In the genomic region with DNA sequence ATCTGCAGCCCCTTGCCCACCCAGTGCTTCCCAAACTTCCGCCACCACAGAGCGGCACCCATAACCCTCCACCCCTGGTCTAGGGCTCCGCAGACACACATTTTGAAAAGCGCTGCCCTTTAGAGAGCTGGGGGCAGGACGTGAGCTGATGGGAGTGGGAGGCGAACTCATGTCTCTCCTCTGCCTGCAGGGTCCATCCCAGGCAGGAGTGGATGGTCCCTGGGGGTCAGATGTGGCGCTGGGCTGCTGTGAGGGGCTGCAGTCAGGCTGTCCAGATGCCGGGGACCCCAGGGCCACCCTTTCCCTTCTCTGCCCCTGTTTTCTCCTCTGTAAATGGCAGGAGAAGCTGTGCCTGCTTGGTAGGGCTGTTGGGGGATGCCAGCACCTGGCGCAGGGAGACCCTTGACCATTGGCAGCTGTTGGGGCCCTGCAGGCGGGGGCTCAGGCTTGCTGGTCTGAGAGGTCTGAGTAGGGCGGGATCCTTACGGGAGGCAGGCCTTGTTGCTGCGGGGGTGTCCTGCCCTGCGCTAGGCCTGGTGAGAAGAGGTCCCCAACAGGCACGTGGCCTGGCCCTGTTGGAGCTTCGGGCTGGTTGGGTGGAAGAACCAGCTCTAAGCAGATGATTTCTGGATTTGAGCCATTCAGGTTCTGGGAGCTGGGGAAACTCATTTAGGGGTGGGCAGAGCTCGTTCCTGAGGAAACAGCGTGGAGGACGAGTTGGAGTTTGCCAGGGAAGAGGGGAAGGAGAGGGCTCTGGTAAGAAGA, we compare ENCODE assay signal across 28 cellular contexts. TPM values are rescaled to one million over a fixed set of nuclear protein-coding genes. Genes with fewer than 3 reads are reported as not detected.
DNase-seq lines count a peak whose midpoint lies in the region; ATAC-seq and TF ChIP-seq lines count a peak whose summit lies in the region.
"Had no signal": no experiment of that assay in that cellular context is flagged by ENCODE, and none has a peak within 500 bp of the region (broad histone marks: within the 10 kb centered on the region; RNA-seq: fewer than 3 reads in every experiment).

No MANE protein-coding gene starts in this region.

- no peak for TF ChIP-seq POLR2A in breast epithelium (IDR thresholded peaks at IDR 0.05)

- H2AFZ ChIP-seq in mammary epithelial cell (ENCODE audit: low read depth, low read length) = peak overlapping the region; percentile 59
- no peak overlapping the region for H2AFZ ChIP-seq in osteoblast (ENCODE audit: low read length)

- H3K4me2 ChIP-seq in mammary epithelial cell (ENCODE audit: insufficient read depth, low read depth, low read length) = no peak overlapping the region
- H3K4me2 ChIP-seq in osteoblast (ENCODE audit: insufficient read depth, low read length) = no peak overlapping the region
- H3K4me2 ChIP-seq: GM23338, smooth muscle cell had no signal

- H4K20me1 ChIP-seq in mammary epithelial cell (ENCODE audit: insufficient read depth, low read length) (no peaks in the 10 kb centered on the region), osteoblast (ENCODE audit: insufficient read depth, low read length) (no peaks in the 10 kb centered on the region)

- in situ Hi-C loops in mammary epithelial cell (cut with MboI; ENCODE audit: low sequenced_read_pairs in 2 of 2) = no loop called here

- H3K79me2 ChIP-seq in mammary epithelial cell (ENCODE audit: insufficient read depth, low read length) (no peaks in the 10 kb centered on the region), osteoblast (ENCODE audit: insufficient read depth, low read length) (no peaks in the 10 kb centered on the region)

- POLR2A ChIA-PET in RWPE1 (lab: Yijun Ruan, JAX; ENCODE audit: low non-redundant PET) = interaction anchor here (0.5 to 0.9 kb wide), 3 partner anchors 149 to 264 kb away, joined by 3 read pairs; no protein-coding TSS in a partner anchor

- TF ChIP-seq RAD21 in liver (IDR thresholded peaks at IDR 0.05) = no peak

- CTCF ChIA-PET in mammary epithelial cell (lab: Charles Lee; ENCODE audit: low non-redundant PET) (interaction anchor here (0.6 kb wide), 1 partner anchor 268 kb away, joined by 4 read pairs; no protein-coding TSS in a partner anchor), RWPE1 (lab: Yijun Ruan, JAX) (interaction anchor here (0.6 to 3.5 kb wide), 6 partner anchors 13 to 1825 kb away, joined by 3 to 28 read pairs (median 4); no protein-coding TSS in a partner anchor)

- dilution Hi-C loops in mammary epithelial cell (cut with HindIII; ENCODE audit: low sequenced_read_pairs) = no loop called here

- H3K27me3 ChIP-seq in mammary epithelial cell (ENCODE audit: insufficient read depth, low read length) (no peaks in the 10 kb centered on the region), breast epithelium (peaks cover 0 to 15% of the 10 kb centered on the region in 2 donors), liver (ENCODE audit: control insufficient read depth in 4 of 4, insufficient read depth in 4 of 4, low read length in 3 of 4) (no peaks in the 10 kb centered on the region), osteoblast (ENCODE audit: insufficient read depth, low read length) (peaks cover 14% of the 10 kb centered on the region)
- H3K27me3 ChIP-seq: adrenal gland had no signal

- intact Hi-C loops in mammary epithelial cell (cut with micrococcal nuclease) (loop anchor here (5.0 to 10.0 kb wide), 2 partner anchors 470 to 1238 kb away; a partner anchor contains a TSS), breast epithelium (cut with DNase I; ENCODE audit: low total_unique reads) (no loop called here)

- TF ChIP-seq CTCF in mammary epithelial cell (conservative IDR thresholded peaks at IDR 0.05 in 1 of 2, IDR thresholded peaks at IDR 0.05 in 1 of 2; ENCODE audit: extremely low read depth in 1 of 2, insufficient read depth in 1 of 2, low read depth in 1 of 2, low read length in 2 of 2) (no peak), breast epithelium (IDR thresholded peaks at IDR 0.05) (no peak), RWPE1 (conservative IDR thresholded peaks at IDR 0.05; ENCODE audit: low read depth) (no peak), liver (IDR thresholded peaks at IDR 0.05; ENCODE audit: low read depth, low read length, missing input control) (no peak), osteoblast (IDR thresholded peaks at IDR 0.05; ENCODE audit: extremely low read depth, low read depth, low read length) (no peak)

- H3K4me3 ChIP-seq in mammary epithelial cell (replicated peaks in 1 of 3; ENCODE audit: insufficient read depth in 1 of 3, low read depth in 2 of 3, low read length in 3 of 3) = no peak overlapping the region
- no peak overlapping the region for H3K4me3 ChIP-seq in breast epithelium
- no peak overlapping the region for H3K4me3 ChIP-seq in liver (ENCODE audit: low read depth in 1 of 3, low read length in 3 of 3)
- no peak overlapping the region for H3K4me3 ChIP-seq in osteoblast (ENCODE audit: insufficient read depth, low read length)
- H3K4me3 ChIP-seq: adrenal gland, GM23338, smooth muscle cell, tibial artery had no signal

- no peak for ATAC-seq in GM18498 (IDR thresholded peaks at IDR 0.05; ENCODE audit: unreplicated experiment)
- ATAC-seq: activated CD8-positive, alpha-beta memory T cell treated with anti-CD3 and anti-CD28 coated beads, Interleukin-2, amount 10 ng/mL, durations not matched to agents 7 days and 5 days had no signal

- H3K36me3 ChIP-seq in mammary epithelial cell (ENCODE audit: insufficient read depth, low read length) (no peaks in the 10 kb centered on the region), breast epithelium (no peaks in the 10 kb centered on the region), liver (ENCODE audit: control insufficient read depth in 4 of 4, insufficient read depth in 3 of 4, low read depth in 1 of 4, low read length in 3 of 4) (no peaks in the 10 kb centered on the region), osteoblast (ENCODE audit: insufficient read depth, low read length) (no peaks in the 10 kb centered on the region)
- H3K36me3 ChIP-seq: adrenal gland, tibial artery had no signal

- H3K4me1 ChIP-seq in mammary epithelial cell (ENCODE audit: insufficient read depth, low read length) = peaks cover 10% of the 10 kb centered on the region
- H3K4me1 ChIP-seq in breast epithelium = peaks cover 15 to 16% of the 10 kb centered on the region in 2 donors
- H3K4me1 ChIP-seq in liver (ENCODE audit: control insufficient read depth in 4 of 4, insufficient read depth in 4 of 4, low read length in 3 of 4) = peaks cover 27 to 63% (median 43%) of the 10 kb centered on the region in 4 donors
- H3K4me1 ChIP-seq in osteoblast (ENCODE audit: insufficient read depth, low read length) = peaks cover 16% of the 10 kb centered on the region

- DNase-seq in mammary epithelial cell (no peak), breast epithelium (ENCODE audit: low spot score in 2 of 2) (no peak), RWPE1 (ENCODE audit: low spot score) (no peak), osteoblast (ENCODE audit: insufficient read length, low spot score, missing footprints) (peak; percentile 81), COLO668 (lab: John Stamatoyannopoulos, UW; ENCODE audit: unreplicated experiment) (no peak), SIG-M5 treated with dmso at 0.1 percent for 504 hours (lab: John Stamatoyannopoulos, UW; ENCODE audit: unreplicated experiment) (no peak)
- DNase-seq: activated CD4-positive, alpha-beta T cell treated with anti-CD3 and anti-CD28 coated beads, Interleukin-2, amount 50 U/mL, for 1 hour; activated CD8-positive, alpha-beta memory T cell treated with anti-CD3 and anti-CD28 coated beads, Interleukin-2, amount 10 ng/mL, durations not matched to agents 7 days and 5 days; activated T-cell treated with anti-CD3 and anti-CD28 coated beads, Interleukin-2, amount 50 U/mL, for 48 hours; CD4-positive, alpha-beta memory T cell; DMS 273 treated with DMSO at 0.1 percent for 48 hours; effector CD8-positive, alpha-beta T cell; NCI-H2029 treated with DMSO at 0.1 percent for 48 hours; NCI-H82; SHP77; stimulated activated CD4-positive, alpha-beta T cell treated with anti-CD3 and anti-CD28 coated beads, Interleukin-1b, Interleukin-23, amount 100 ng/mL, for 48 hours; tibial artery had no signal

- no TSS peak for BruUV-seq in mammary epithelial cell (replicated peaks; lab: Mats Ljungman, UMichigan)

- H3K9me3 ChIP-seq in mammary epithelial cell (replicated peaks; ENCODE audit: insufficient read depth, low read length) = no peaks in the 10 kb centered on the region
- no peaks in the 10 kb centered on the region for H3K9me3 ChIP-seq in breast epithelium
- no peaks in the 10 kb centered on the region for H3K9me3 ChIP-seq in liver (ENCODE audit: control insufficient read depth in 4 of 4, low read length in 3 of 4)
- no peaks in the 10 kb centered on the region for H3K9me3 ChIP-seq in osteoblast (ENCODE audit: low read depth, low read length)
- H3K9me3 ChIP-seq: adrenal gland, tibial artery had no signal

- H3K27ac ChIP-seq in mammary epithelial cell (ENCODE audit: insufficient read depth, low read depth, low read length) (no peak overlapping the region), breast epithelium (no peak overlapping the region), RWPE1 (peak overlapping the region; percentile 46), liver (ENCODE audit: low read depth in 1 of 2, low read length in 2 of 2) (peak overlapping the region; percentile 44 to 69), osteoblast (ENCODE audit: low read depth, low read length) (no peak overlapping the region)
- H3K27ac ChIP-seq: adrenal gland, tibial artery had no signal

- WGBS in mammary epithelial cell (ENCODE audit: low coverage, missing lambda C conversion rate) = 69% methylated on average over 16 of the region's 19 CpGs
- 72% methylated on average over 19 of the region's 19 CpGs for WGBS in liver

- no peak overlapping the region for H3K9ac ChIP-seq in mammary epithelial cell (ENCODE audit: insufficient read depth, low read length)
- peak overlapping the region in 1 of 2 donors; percentile 11 for H3K9ac ChIP-seq in liver (ENCODE audit: low read depth in 1 of 2, low read length in 2 of 2)

TF ChIP-seq in liver, 16 proteins besides CTCF, POLR2A, EP300 and RAD21 (continues in another document):
- TF ChIP-seq NR2F2 (IDR thresholded peaks at IDR 0.05) = no peak
- TF ChIP-seq, protein P1, sequence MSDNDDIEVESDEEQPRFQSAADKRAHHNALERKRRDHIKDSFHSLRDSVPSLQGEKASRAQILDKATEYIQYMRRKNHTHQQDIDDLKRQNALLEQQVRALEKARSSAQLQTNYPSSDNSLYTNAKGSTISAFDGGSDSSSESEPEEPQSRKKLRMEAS (IDR thresholded peaks at IDR 0.05) = no peak
- no peak for TF ChIP-seq YY1 (IDR thresholded peaks at IDR 0.05)
- TF ChIP-seq TAF1 (conservative IDR thresholded peaks at IDR 0.05) = no peak
- no peak for TF ChIP-seq EGR1 (IDR thresholded peaks at IDR 0.05; ENCODE audit: low read depth in 2 of 2)
- no peak for TF ChIP-seq SP1 (IDR thresholded peaks at IDR 0.05)

RNA-seq across cellular contexts. Expression of a gene that starts 10.3 kb away (rescaled TPM):
- 10 to 100 TPM in 1 of 2 donors, not detected in 1; 58.5 TPM for total RNA-seq in mammary epithelial cell
- not detected for polyA plus RNA-seq in mammary epithelial cell
- polyA minus RNA-seq in mammary epithelial cell = not detected
- not detected for total RNA-seq in breast epithelium
- total RNA-seq in liver = not detected
- polyA plus RNA-seq in liver = not detected
- not detected in 2 replicates for total RNA-seq in osteoblast
- total RNA-seq: fibroblast of villous mesenchyme, GM23338, myocyte, omental fat pad, renal cortical epithelial cell, smooth muscle cell had no signal
- polyA plus RNA-seq: adrenal gland; CD4-positive, alpha-beta memory T cell; esophagus; GM23338; keratinocyte; smooth muscle cell had no signal

RNA-seq across cellular contexts. Expression of a gene that starts 38.8 kb away (rescaled TPM):
- total RNA-seq in mammary epithelial cell = 10 to 100 TPM; 22.3 to 37.9 TPM
- 32.8 TPM for polyA plus RNA-seq in mammary epithelial cell
- 31.2 TPM for polyA minus RNA-seq in mammary epithelial cell
- total RNA-seq in breast epithelium = 10 to 100 TPM; 16.0 to 17.7 (median 17.4) TPM
- total RNA-seq in liver = 10 to 100 TPM; 11.4 to 21.6 TPM
- 10 to 100 TPM; 11.1 to 17.8 TPM for polyA plus RNA-seq in liver
- 17.4 and 17.7 TPM in 2 replicates for total RNA-seq in osteoblast

Comparison
In these comparisons a context has a peak if more than half of its experiments do, and no peak if none do; other contexts are left out.
1. H3K27ac ChIP-seq: peak in RWPE1 (single experiment) and liver (2 of 2); none in mammary epithelial cell (single experiment), breast epithelium (0 of 2) and osteoblast (single experiment).